Comparison of ENCODE assay signal across 25 cellular contexts in the genomic region with DNA sequence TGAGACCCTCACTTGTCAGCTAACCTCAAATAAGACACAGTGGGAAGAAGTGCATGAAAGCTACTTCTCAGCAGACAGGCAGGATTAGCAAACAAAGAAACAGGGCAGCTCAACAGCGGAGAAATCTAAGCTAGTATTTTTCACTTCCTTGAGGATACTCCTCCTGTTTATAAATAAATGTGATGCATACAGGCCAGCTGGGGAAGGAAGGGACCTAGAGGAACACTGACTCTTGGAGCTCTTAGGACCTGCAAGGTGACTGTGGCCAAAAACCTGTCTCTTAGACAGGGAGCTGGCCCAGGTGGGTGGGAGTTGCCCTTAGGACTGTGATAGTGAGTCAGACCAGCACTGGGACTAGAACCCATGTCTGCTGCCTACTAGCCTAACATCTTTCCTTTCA. TPM values are rescaled to one million over a fixed set of nuclear protein-coding genes. Genes with fewer than 3 reads are reported as not detected.
"Had no signal": no experiment of that assay in that cellular context is flagged by ENCODE, and none has a peak within 500 bp of the region (broad histone marks: within the 10 kb centered on the region; RNA-seq: fewer than 3 reads in every experiment).

No MANE protein-coding gene starts in this region.

- H3K27me3 ChIP-seq: testis, vagina had no signal

- ATAC-seq: gastroesophageal sphincter; left cardiac atrium; left ventricle myocardium superior; naive thymus-derived CD4-positive, alpha-beta T cell; sciatic nerve; stimulated activated naive B cell treated with anti-CD40 and anti-IgM and Interleukin-4, amounts not matched to agents 10 μg/mL and 1 μg/mL and 100 μg/mL, for 72 hours; stimulated activated naive CD8-positive, alpha-beta T cell treated with anti-CD3 and anti-CD28 coated beads, Interleukin-15, amount 100 ng/mL, for 72 hours; upper lobe of right lung had no signal

- H3K4me3 Mint-ChIP-seq: immature natural killer cell; naive thymus-derived CD4-positive, alpha-beta T cell; stimulated activated naive B cell treated with anti-CD40 and anti-IgM and Interleukin-4, amounts not matched to agents 10 μg/mL and 1 μg/mL and 100 μg/mL, for 72 hours; stimulated activated naive CD8-positive, alpha-beta T cell treated with anti-CD3 and anti-CD28 coated beads, Interleukin-15, amount 100 ng/mL, for 72 hours had no signal

- FAIRE-seq: keratinocyte had no signal

- DNase-seq: colonic mucosa; dermis blood vessel endothelial cell; esophagus squamous epithelium; foreskin fibroblast; immature natural killer cell; left cardiac atrium; left ventricle myocardium superior; mesenchymal stem cell; midbrain; naive thymus-derived CD4-positive, alpha-beta T cell; occipital lobe; stimulated activated CD4-positive, alpha-beta T cell treated with anti-CD3 and anti-CD28 coated beads, Interleukin-2, amount 100 ng/mL, for 24 hours; stimulated activated CD4-positive, alpha-beta T cell treated with anti-CD3 and anti-CD28 coated beads, Interleukin-4, amount 100 ng/mL, for 4 hours; stimulated activated naive B cell treated with anti-CD40 and anti-IgM and Interleukin-4, amounts not matched to agents 10 μg/mL and 1 μg/mL and 100 μg/mL, for 72 hours; stimulated activated naive CD8-positive, alpha-beta T cell treated with anti-CD3 and anti-CD28 coated beads, Interleukin-15, amount 100 ng/mL, for 72 hours; testis; upper lobe of right lung had no signal

- H3K9me3 ChIP-seq: colonic mucosa, esophagus squamous epithelium, gastroesophageal sphincter, testis, upper lobe of right lung, vagina had no signal

- H3K9me3 Mint-ChIP-seq: stimulated activated naive CD8-positive, alpha-beta T cell treated with anti-CD3 and anti-CD28 coated beads, Interleukin-15, amount 100 ng/mL, for 72 hours had no signal

- H3K36me3 ChIP-seq: colonic mucosa, esophagus squamous epithelium, gastroesophageal sphincter, tibial nerve, upper lobe of right lung, vagina had no signal

- H3K4me3 ChIP-seq: colonic mucosa, esophagus squamous epithelium, gastroesophageal sphincter, lung, skin epidermis, testis, tibial nerve, upper lobe of right lung, vagina had no signal

- H3K27ac Mint-ChIP-seq: immature natural killer cell; naive thymus-derived CD4-positive, alpha-beta T cell; stimulated activated naive B cell treated with anti-CD40 and anti-IgM and Interleukin-4, amounts not matched to agents 10 μg/mL and 1 μg/mL and 100 μg/mL, for 72 hours; stimulated activated naive CD8-positive, alpha-beta T cell treated with anti-CD3 and anti-CD28 coated beads, Interleukin-15, amount 100 ng/mL, for 72 hours had no signal

- H3K36me3 Mint-ChIP-seq: immature natural killer cell; naive thymus-derived CD4-positive, alpha-beta T cell; stimulated activated naive B cell treated with anti-CD40 and anti-IgM and Interleukin-4, amounts not matched to agents 10 μg/mL and 1 μg/mL and 100 μg/mL, for 72 hours had no signal

- H3K4me1 ChIP-seq: colonic mucosa had no signal

- H3K27ac ChIP-seq: colonic mucosa, esophagus squamous epithelium, gastroesophageal sphincter, parathyroid adenoma, skin epidermis, testis, tibial nerve, upper lobe of right lung, vagina had no signal

RNA-seq across cellular contexts. Expression of a gene that starts 4.8 kb away (rescaled TPM):
- polyA plus RNA-seq: immature natural killer cell had no signal
